ENCODE assay signal across 8 cellular contexts in genomic region chr17:4263282-4264215, GRCh38. TPM values are rescaled to one million over a fixed set of nuclear protein-coding genes. Genes with fewer than 3 reads are reported as not detected.
DNase-seq lines count a peak whose midpoint lies in the region; ATAC-seq and TF ChIP-seq lines count a peak whose summit lies in the region.

Gene ANKFY1, minus strand, starts transcription at chr17:4263979. Its CDS starts 38 bp downstream, at chr17:4263941.

- DNase-seq in NCI-H2081 (lab: John Stamatoyannopoulos, UW) = peak; percentile 88
- DNase-seq in T-helper 9 cell = peak; percentile 98
- peak; percentile 85 for DNase-seq in astrocyte of the cerebellum (ENCODE audit: low read depth)
- peak; percentile 97 for DNase-seq in hepatocyte (ENCODE audit: low spot score)
- peak; percentile 78 for DNase-seq in renal cortical epithelial cell (ENCODE audit: low read depth)
- DNase-seq in aorta = peak; percentile 98 to 100

- 1% methylated on average over 70 of the region's 85 CpGs for WGBS in hepatocyte (ENCODE audit: low lambda C conversion rate, missing lambda C conversion rate)
- 0 to 1% methylated on average over 67 to 85 of the region's 85 CpGs for WGBS in aorta, 2 donors

- peak; percentile 71 for ATAC-seq in GM18499 (IDR thresholded peaks at IDR 0.05; ENCODE audit: insufficient read depth, unreplicated experiment)
- ATAC-seq in HG02973 (IDR thresholded peaks at IDR 0.05; ENCODE audit: unreplicated experiment) = peak; percentile 65
- peak; percentile 98 for ATAC-seq in aorta (ENCODE audit: low FRiP score)

- H3K36me3 ChIP-seq in hepatocyte (replicated peaks; ENCODE audit: insufficient read depth, low read depth) (no peaks in the 10 kb centered on the region), aorta (ENCODE audit: control insufficient read depth in 1 of 2, insufficient read depth in 2 of 2, low read length in 1 of 2) (peaks cover 0 to 2% of the 10 kb centered on the region in 2 donors)

- H3K79me2 ChIP-seq in hepatocyte = peaks cover 47% of the 10 kb centered on the region

- H3K4me1 ChIP-seq in hepatocyte (ENCODE audit: insufficient read depth) = peaks cover 9% of the 10 kb centered on the region
- H3K4me1 ChIP-seq in aorta (ENCODE audit: control insufficient read depth in 1 of 2, insufficient read depth in 2 of 2, low read length in 2 of 2) = peaks cover 0 to 2% of the 10 kb centered on the region in 2 donors

- no peaks in the 10 kb centered on the region for H4K20me1 ChIP-seq in hepatocyte (ENCODE audit: insufficient read depth, poor library complexity, severe bottlenecking)

- TF ChIP-seq CTCF in astrocyte of the cerebellum (IDR thresholded peaks at IDR 0.05; ENCODE audit: low read depth, low read length, missing control alignments) (peak; percentile 3), hepatocyte (IDR thresholded peaks at IDR 0.05; ENCODE audit: poor library complexity) (peak; percentile 35)

- intact Hi-C loops in aorta (cut with DNase I) = loop anchor here (2.0 to 5.0 kb wide), 2 partner anchors 46 to 49 kb away; no protein-coding TSS in a partner anchor

- peak within 1 kb of the TSS; percentile 70 for H2AFZ ChIP-seq in hepatocyte

- peak within 1 kb of the TSS; percentile 94 for H3K4me2 ChIP-seq in hepatocyte

- in situ Hi-C loops in astrocyte of the cerebellum (cut with HindIII; ENCODE audit: low sequenced_read_pairs) = loop anchor here (5.0 kb wide), 2 partner anchors 41 to 159 kb away; no protein-coding TSS in a partner anchor

- peak within 1 kb of the TSS; percentile 89 for H3K27ac ChIP-seq in hepatocyte
- peak within 1 kb of the TSS in 1 of 2 donors; percentile 39 for H3K27ac ChIP-seq in aorta (ENCODE audit: low read depth in 1 of 2, low read length in 2 of 2)

- H3K4me3 ChIP-seq in astrocyte of the cerebellum (ENCODE audit: low read depth, low read length) (peak within 1 kb of the TSS; percentile 79), hepatocyte (peak within 1 kb of the TSS; percentile 93), aorta (ENCODE audit: low read length in 2 of 2) (peak within 1 kb of the TSS; percentile 87 to 91)

- no peaks in the 10 kb centered on the region for H3K9me2 ChIP-seq in hepatocyte (replicated peaks; ENCODE audit: insufficient read depth)

- H3K27me3 ChIP-seq in hepatocyte (no peaks in the 10 kb centered on the region), aorta (ENCODE audit: control insufficient read depth in 1 of 2, insufficient read depth in 2 of 2, low read length in 1 of 2) (no peaks in the 10 kb centered on the region)

- peaks cover 7% of the 10 kb centered on the region for H3K9me3 ChIP-seq in hepatocyte (ENCODE audit: low read depth)
- no peaks in the 10 kb centered on the region for H3K9me3 ChIP-seq in aorta (ENCODE audit: control insufficient read depth, low read length)

RNA-seq across cellular contexts. Expression of gene ANKFY1, which starts in this region (rescaled TPM):
- total RNA-seq in hepatocyte (32.8 and 35.3 TPM in 2 replicates), renal cortical epithelial cell (24.3 and 95.7 TPM in 2 replicates), aorta (10 to 100 TPM; 58.0 to 71.6 TPM)
- polyA plus RNA-seq in hepatocyte (17.5 and 18.6 TPM in 2 replicates), aorta (10 to 100 TPM in 1 of 2 donors, 1 to 10 TPM in 1; 4.5 to 17.4 TPM)
